8 cellular contexts compared by ENCODE assay signal in the genomic region with DNA sequence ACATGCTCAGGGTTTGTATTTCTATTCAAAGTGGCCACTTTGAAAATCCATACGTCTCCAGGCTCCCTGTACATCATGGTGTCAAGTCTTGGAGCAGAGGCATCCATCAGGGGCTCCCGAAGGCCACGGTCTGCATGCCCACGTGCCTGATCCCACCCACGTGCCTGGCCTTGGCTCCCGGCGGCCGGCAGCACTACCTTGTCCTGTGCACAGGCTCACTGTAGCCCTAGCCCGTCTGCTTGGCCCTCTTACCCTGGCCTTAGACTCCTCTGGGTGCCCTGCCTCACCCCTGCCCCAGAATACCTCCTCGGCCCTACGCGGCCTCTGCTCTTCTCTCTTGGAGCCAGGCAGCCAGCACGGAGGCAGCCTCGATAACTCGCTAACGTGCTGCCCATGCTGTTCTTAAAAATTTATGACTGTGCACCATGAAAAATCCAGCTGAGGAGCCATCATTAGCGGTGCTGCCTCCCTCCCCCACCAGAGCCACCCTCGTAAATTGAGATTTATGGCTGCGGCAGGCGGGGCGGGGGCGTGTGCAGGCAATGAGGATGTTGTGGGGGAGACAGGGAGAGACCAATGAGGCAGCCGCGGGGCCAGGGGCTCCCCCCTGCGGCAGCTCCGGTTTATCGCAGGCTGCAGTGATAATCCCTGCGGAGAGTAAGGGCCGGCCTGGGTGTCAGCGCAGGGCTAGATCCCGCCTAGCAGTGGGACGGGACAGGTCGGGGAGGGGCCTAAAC. TPM values are rescaled to one million over a fixed set of nuclear protein-coding genes. Genes with fewer than 3 reads are reported as not detected.
DNase-seq lines count a peak whose midpoint lies in the region; ATAC-seq and TF ChIP-seq lines count a peak whose summit lies in the region.

No MANE protein-coding gene starts in this region.

- no peak overlapping the region for H3K4me3 ChIP-seq in NB4 (ENCODE audit: low read depth, low read length)

- no peak for ATAC-seq in HG02763 (IDR thresholded peaks at IDR 0.05; ENCODE audit: unreplicated experiment)
- ATAC-seq in GM18873 (IDR thresholded peaks at IDR 0.05; ENCODE audit: low FRiP score, unreplicated experiment) = no peak

- H3K27me3 Mint-ChIP-seq in activated T-helper 1 cell treated with anti-CD3 and anti-CD28 coated beads, Interleukin-12 subunit alpha, Interleukin-12 subunit beta, Interleukin-2, Interleukin-4 antibody, amounts not matched to agents 30 ng/mL and 10 ng/mL and 1 ng/mL, durations not matched to agents 14 hours and 24 hours and 36 hours (ENCODE audit: insufficient read depth) = no peaks in the 10 kb centered on the region

- intact Hi-C loops in activated T-helper 1 cell treated with anti-CD3 and anti-CD28 coated beads, Interleukin-12 subunit alpha, Interleukin-12 subunit beta, Interleukin-2, Interleukin-4 antibody, amounts not matched to agents 30 ng/mL and 10 ng/mL and 1 ng/mL, durations not matched to agents 14 hours and 24 hours and 36 hours (cut with micrococcal nuclease) = loop anchor here (5.0 kb wide), 1 partner anchor 69 kb away; no protein-coding TSS in a partner anchor

- no peaks in the 10 kb centered on the region for H3K36me3 Mint-ChIP-seq in activated T-helper 1 cell treated with anti-CD3 and anti-CD28 coated beads, Interleukin-12 subunit alpha, Interleukin-12 subunit beta, Interleukin-2, Interleukin-4 antibody, amounts not matched to agents 30 ng/mL and 10 ng/mL and 1 ng/mL, durations not matched to agents 14 hours and 24 hours and 36 hours (ENCODE audit: low read depth)

- H3K4me3 Mint-ChIP-seq in activated T-helper 1 cell treated with anti-CD3 and anti-CD28 coated beads, Interleukin-12 subunit alpha, Interleukin-12 subunit beta, Interleukin-2, Interleukin-4 antibody, amounts not matched to agents 30 ng/mL and 10 ng/mL and 1 ng/mL, durations not matched to agents 14 hours and 24 hours and 36 hours = no peak overlapping the region

- H3K9me3 Mint-ChIP-seq in activated T-helper 1 cell treated with anti-CD3 and anti-CD28 coated beads, Interleukin-12 subunit alpha, Interleukin-12 subunit beta, Interleukin-2, Interleukin-4 antibody, amounts not matched to agents 30 ng/mL and 10 ng/mL and 1 ng/mL, durations not matched to agents 14 hours and 24 hours and 36 hours = no peaks in the 10 kb centered on the region

- no peak overlapping the region for H3K27ac Mint-ChIP-seq in activated T-helper 1 cell treated with anti-CD3 and anti-CD28 coated beads, Interleukin-12 subunit alpha, Interleukin-12 subunit beta, Interleukin-2, Interleukin-4 antibody, amounts not matched to agents 30 ng/mL and 10 ng/mL and 1 ng/mL, durations not matched to agents 14 hours and 24 hours and 36 hours

- TF ChIP-seq CTCF in GM10248 (IDR thresholded peaks at IDR 0.05; ENCODE audit: control extremely low read depth, extremely low read depth, low read depth, missing control alignments) (peak; percentile 46), NB4 (IDR thresholded peaks at IDR 0.05; ENCODE audit: low read depth, low read length) (no peak)

- POLR2A ChIA-PET in GM10248 (lab: Yijun Ruan, JAX) = no interaction called here

- peaks cover 7% of the 10 kb centered on the region for H3K4me1 Mint-ChIP-seq in activated T-helper 1 cell treated with anti-CD3 and anti-CD28 coated beads, Interleukin-12 subunit alpha, Interleukin-12 subunit beta, Interleukin-2, Interleukin-4 antibody, amounts not matched to agents 30 ng/mL and 10 ng/mL and 1 ng/mL, durations not matched to agents 14 hours and 24 hours and 36 hours (ENCODE audit: low read depth)

- CTCF ChIA-PET in GM10248 (lab: Yijun Ruan, JAX) = interaction anchor here (0.7 to 9.2 kb wide), 12 partner anchors 9 to 334 kb away, joined by 3 to 72 read pairs (median 3); no protein-coding TSS in a partner anchor

- DNase-seq in GM10248 (ENCODE audit: extremely low spot score) (peak; percentile 86), NB4 (ENCODE audit: low read depth) (peak; percentile 17), iPS DF 4.7 (ENCODE audit: extremely low read depth, low spot score) (peak; percentile 66), inferior parietal cortex (ENCODE audit: extremely low spot score) (no peak)
- DNase-seq in activated T-helper 1 cell treated with anti-CD3 and anti-CD28 coated beads, Interleukin-12 subunit alpha, Interleukin-12 subunit beta, Interleukin-2, Interleukin-4 antibody, amounts not matched to agents 30 ng/mL and 10 ng/mL and 1 ng/mL, durations not matched to agents 14 hours and 24 hours and 36 hours (ENCODE audit: low spot score) = peak; percentile 19
- peak; percentile 13 to 28 (median 25) for DNase-seq in stimulated activated CD4-positive, alpha-beta T cell treated with anti-CD3 and anti-CD28 coated beads, Interleukin-12 subunit alpha, Interleukin-12 subunit beta, amount 100 ng/mL, for 48 hours (ENCODE audit: low read depth in 2 of 3, low spot score in 1 of 3)

- TF ChIP-seq POLR2A in NB4 (IDR thresholded peaks at IDR 0.05; ENCODE audit: extremely low read depth, insufficient read length) = no peak

RNA-seq across cellular contexts. Expression of a gene that starts 24.6 kb away (rescaled TPM):
- total RNA-seq in activated T-helper 1 cell treated with anti-CD3 and anti-CD28 coated beads, Interleukin-12 subunit alpha, Interleukin-12 subunit beta, Interleukin-2, Interleukin-4 antibody, amounts not matched to agents 30 ng/mL and 10 ng/mL and 1 ng/mL, durations not matched to agents 14 hours and 24 hours and 36 hours = 37.4 and 38.1 TPM in 2 replicates
